Comparison of ENCODE assay signal across 1 cellular context in genomic region chr1:210373878-210374599, GRCh38.
TF ChIP-seq lines count a peak whose summit lies in the region.

No MANE protein-coding gene starts in this region.

TF ChIP-seq in K562, 482 proteins besides CTCF, POLR2A, EP300 and RAD21 (continued from another document and continues in another):
- no peak for TF ChIP-seq ATF1 (CRISPR knock-in tag; IDR thresholded peaks at IDR 0.05)
- TF ChIP-seq ATF1 (tag; IDR thresholded peaks at IDR 0.05): peak; percentile 77
- peak in 1 of 2 experiments; percentile 79; a peak in 1 of 4 replicates for TF ChIP-seq KDM4B (IDR thresholded peaks at IDR 0.05; ENCODE audit: borderline replicate concordance in 2 of 2, low read depth in 1 of 2)
- no peak for TF ChIP-seq TRIM25 (IDR thresholded peaks at IDR 0.05; ENCODE audit: borderline replicate concordance)
- TF ChIP-seq SMARCB1 (IDR thresholded peaks at IDR 0.05; ENCODE audit: insufficient read length, low read depth): no peak
- TF ChIP-seq ZNF253 (CRISPR knock-in tag; conservative IDR thresholded peaks at IDR 0.05): no peak
- TF ChIP-seq PREB (CRISPR knock-in tag; IDR thresholded peaks at IDR 0.05): no peak
- no peak for TF ChIP-seq FOXJ2 (tag; IDR thresholded peaks at IDR 0.05)
- TF ChIP-seq ZNF395 (CRISPR knock-in tag; IDR thresholded peaks at IDR 0.05): peak; percentile 48; the same call in 1 of the 2 replicates
- no peak for TF ChIP-seq ZHX1 (conservative IDR thresholded peaks at IDR 0.05; ENCODE audit: low read length)
- TF ChIP-seq RUNX1 (IDR thresholded peaks at IDR 0.05; ENCODE audit: low read depth): no peak
- TF ChIP-seq NR2C1 (IDR thresholded peaks at IDR 0.05): no peak
- TF ChIP-seq NR2C1 (tag; IDR thresholded peaks at IDR 0.05): no peak
- no peak for TF ChIP-seq ZNF431 (CRISPR knock-in tag; IDR thresholded peaks at IDR 0.05)
- TF ChIP-seq GMEB1 (CRISPR knock-in tag; IDR thresholded peaks at IDR 0.05): no peak
- peak; percentile 96 for TF ChIP-seq EWSR1 (IDR thresholded peaks at IDR 0.05; ENCODE audit: borderline replicate concordance, low read depth, partially characterized antibody)
- TF ChIP-seq PHTF2 (CRISPR knock-in tag; IDR thresholded peaks at IDR 0.05): no peak
- TF ChIP-seq YY1 (IDR thresholded peaks at IDR 0.05; ENCODE audit: borderline replicate concordance in 1 of 3, control insufficient read depth in 1 of 3, extremely low read depth in 1 of 3, insufficient read depth in 3 of 3, insufficient read length in 1 of 3, insufficient replicate concordance in 2 of 3, low read depth in 1 of 3, low read length in 2 of 3): no peak
- TF ChIP-seq CCAR2 (IDR thresholded peaks at IDR 0.05; ENCODE audit: low read depth, low read length): no peak
- TF ChIP-seq HDAC8 (tag; IDR thresholded peaks at IDR 0.05): no peak
- no peak for TF ChIP-seq ETS2 (tag; IDR thresholded peaks at IDR 0.05; ENCODE audit: borderline replicate concordance, poor library complexity, severe bottlenecking)
- no peak for TF ChIP-seq THAP7 (CRISPR knock-in tag; IDR thresholded peaks at IDR 0.05)
- TF ChIP-seq IRF9 (tag; IDR thresholded peaks at IDR 0.05): no peak
- TF ChIP-seq TCFL5 (CRISPR knock-in tag; conservative IDR thresholded peaks at IDR 0.05): no peak
- TF ChIP-seq MYNN (IDR thresholded peaks at IDR 0.05): peak; percentile 91; the same call in 1 of the 2 replicates
- no peak for TF ChIP-seq MYNN (CRISPR knock-in tag; IDR thresholded peaks at IDR 0.05)
- TF ChIP-seq E2F6 (IDR thresholded peaks at IDR 0.05; ENCODE audit: borderline replicate concordance in 1 of 2, extremely low read depth in 1 of 2, insufficient read depth in 1 of 2, insufficient read length in 1 of 2, low read depth in 1 of 2, low read length in 1 of 2, poor library complexity in 1 of 2, severe bottlenecking in 1 of 2): no peak
- no peak for TF ChIP-seq MAFK (IDR thresholded peaks at IDR 0.05; ENCODE audit: low read length)
- peak; percentile 78 for TF ChIP-seq TAF9B (IDR thresholded peaks at IDR 0.05; ENCODE audit: partially characterized antibody)
- TF ChIP-seq TFAP4 (CRISPR knock-in tag; IDR thresholded peaks at IDR 0.05; ENCODE audit: borderline replicate concordance): no peak
- no peak for TF ChIP-seq ERF (CRISPR knock-in tag; IDR thresholded peaks at IDR 0.05)
- TF ChIP-seq NRF1 (conservative IDR thresholded peaks at IDR 0.05 in 1 of 2, IDR thresholded peaks at IDR 0.05 in 1 of 2): no peak
- TF ChIP-seq HMGXB4 (CRISPR knock-in tag; IDR thresholded peaks at IDR 0.05): no peak
- no peak for TF ChIP-seq E2F4 (CRISPR knock-in tag; IDR thresholded peaks at IDR 0.05; ENCODE audit: low read depth)
- TF ChIP-seq ZNF561 (CRISPR knock-in tag; conservative IDR thresholded peaks at IDR 0.05): no peak
- no peak for TF ChIP-seq GTF3C2 (IDR thresholded peaks at IDR 0.05; ENCODE audit: borderline replicate concordance, extremely low read depth, insufficient read length)
- TF ChIP-seq MTA1 (IDR thresholded peaks at IDR 0.05; ENCODE audit: borderline replicate concordance): no peak
- TF ChIP-seq MCM7 (IDR thresholded peaks at IDR 0.05): no peak
- TF ChIP-seq CHCHD3 (CRISPR knock-in tag; IDR thresholded peaks at IDR 0.05): peak; percentile 92
- no peak for TF ChIP-seq IRF2 (CRISPR knock-in tag; IDR thresholded peaks at IDR 0.05)
- TF ChIP-seq ZNF146 (CRISPR knock-in tag; IDR thresholded peaks at IDR 0.05; ENCODE audit: unreplicated experiment): no peak
- TF ChIP-seq LARP7 (IDR thresholded peaks at IDR 0.05): no peak
- no peak for TF ChIP-seq FIP1L1 (IDR thresholded peaks at IDR 0.05; ENCODE audit: low read depth, low read length, poor library complexity, severe bottlenecking)
- peak; percentile 47; the same call in 1 of the 2 replicates for TF ChIP-seq HNRNPL (IDR thresholded peaks at IDR 0.05; ENCODE audit: low read depth, low read length)
